ENCODE assay signal across 8 cellular contexts in genomic region chr3:187714404-187714979, GRCh38. TPM values are rescaled to one million over a fixed set of nuclear protein-coding genes. Genes with fewer than 3 reads are reported as not detected.
DNase-seq lines count a peak whose midpoint lies in the region; ATAC-seq lines count a peak whose summit lies in the region.

No MANE protein-coding gene starts in this region.

- H3K4me3 ChIP-seq in right cardiac atrium (ENCODE audit: low read length), result no peak overlapping the region

- H3K9me3 ChIP-seq in right cardiac atrium (ENCODE audit: control insufficient read depth, low read length), result no peaks in the 10 kb centered on the region

- H3K27ac ChIP-seq in right cardiac atrium (ENCODE audit: low read length), result no peak overlapping the region

- no peaks in the 10 kb centered on the region for H3K27me3 ChIP-seq in right cardiac atrium (ENCODE audit: control insufficient read depth, insufficient read depth)

- WGBS in right cardiac atrium, result 23% methylated on average over 4 of the region's 4 CpGs

- intact Hi-C loops in right cardiac atrium (cut with DNase I), result loop anchor here in 1 of 4 donors (10.0 kb wide), 1 partner anchor 400 kb away; no protein-coding TSS in a partner anchor

- H3K4me1 ChIP-seq in right cardiac atrium (ENCODE audit: control insufficient read depth, insufficient read depth, low read length), result no peaks in the 10 kb centered on the region

- DNase-seq in activated gamma-delta T cell treated with Interleukin-2 at 50 U/mL for 16 hours, result peak; percentile 69
- no peak for DNase-seq in activated gamma-delta T cell (lab: John Stamatoyannopoulos, UW)
- peak; percentile 65 for DNase-seq in NCI-H1694 (lab: John Stamatoyannopoulos, UW)
- DNase-seq in T follicular helper cell (ENCODE audit: low read depth), result peak; percentile 56
- peak; percentile 54 for DNase-seq in amniotic stem cell (lab: John Stamatoyannopoulos, UW)
- DNase-seq in right cardiac atrium, result peak in 2 of 3 donors; percentile 39 to 72
- peak; percentile 37 for DNase-seq in smooth muscle cell of the brain vasculature (ENCODE audit: low read depth, low spot score)

- peak; percentile 88 for ATAC-seq in HG02884 (IDR thresholded peaks at IDR 0.05; ENCODE audit: unreplicated experiment)
- peak; percentile 83 to 86 for ATAC-seq in right cardiac atrium

RNA-seq across cellular contexts. Expression of gene RTP2, which starts 12.1 kb away (rescaled TPM):
- not detected for total RNA-seq in right cardiac atrium
- polyA plus RNA-seq in right cardiac atrium, result not detected

RNA-seq across cellular contexts. Expression of gene BCL6, which starts 30.8 kb away (rescaled TPM):
- 10 to 100 TPM; 70.0 to 77.3 (median 71.4) TPM for total RNA-seq in right cardiac atrium
- polyA plus RNA-seq in right cardiac atrium, result 45.8 TPM

RNA-seq across cellular contexts. Expression of gene SST, which starts 44.3 kb away (rescaled TPM):
- under 1 TPM in 1 of 4 donors, not detected in 3; 0.84 TPM for total RNA-seq in right cardiac atrium
- polyA plus RNA-seq in right cardiac atrium, result 7.0 TPM
